Comparison of ENCODE assay signal across 21 cellular contexts in the genomic region with DNA sequence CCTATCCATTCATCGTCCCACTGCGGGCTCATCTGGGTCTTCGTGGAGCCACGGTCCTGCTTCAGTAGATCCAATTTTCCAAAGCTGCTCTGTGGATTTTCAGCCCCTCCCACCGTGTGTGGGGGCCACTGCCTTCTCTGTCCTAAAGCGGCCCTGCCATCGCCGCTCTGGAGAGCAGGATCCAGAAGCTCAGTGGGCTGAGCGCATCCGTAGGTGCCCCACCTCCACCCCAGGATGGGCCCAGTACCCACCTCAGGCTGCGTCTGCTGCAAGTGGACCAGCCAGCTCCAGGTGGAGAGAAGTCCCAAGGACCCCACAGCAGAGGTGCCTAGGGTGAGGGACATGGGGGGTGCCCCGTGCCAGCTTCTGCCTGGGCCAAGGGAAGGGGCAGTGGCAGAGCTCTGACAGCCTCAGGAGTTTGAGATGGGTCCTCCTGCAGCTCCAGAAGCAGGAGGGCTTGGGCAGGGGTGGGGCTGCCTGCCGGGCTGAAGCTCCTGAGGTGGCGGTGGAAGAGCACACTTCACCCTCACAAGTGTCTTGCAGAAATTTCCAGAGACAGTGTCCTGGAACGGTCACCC.
DNase-seq lines count a peak whose midpoint lies in the region; ATAC-seq and TF ChIP-seq lines count a peak whose summit lies in the region.
"Had no signal": no experiment of that assay in that cellular context is flagged by ENCODE, and none has a peak within 500 bp of the region (broad histone marks: within the 10 kb centered on the region; RNA-seq: fewer than 3 reads in every experiment).

No MANE protein-coding gene starts in this region.

- H3K4ac ChIP-seq in H9 (ENCODE audit: low read depth, low read length): no peak overlapping the region

- H3K4me3 Mint-ChIP-seq in activated naive CD4-positive, alpha-beta T cell treated with anti-CD3 and anti-CD28 coated beads for 36 hours: no peak overlapping the region
- H3K4me3 Mint-ChIP-seq in H9: no peak overlapping the region
- H3K4me3 Mint-ChIP-seq: CD8-positive, alpha-beta T cell had no signal

- H3K4me1 Mint-ChIP-seq in activated naive CD4-positive, alpha-beta T cell treated with anti-CD3 and anti-CD28 coated beads for 36 hours (ENCODE audit: low read depth): no peaks in the 10 kb centered on the region
- peaks cover under 1 to 1% of the 10 kb centered on the region in 2 experiments; a peak in 3 of 4 replicates for H3K4me1 Mint-ChIP-seq in H9

- H4K91ac ChIP-seq in H9 (ENCODE audit: insufficient read length, low read depth, low read length): no peak overlapping the region

- H3K36me3 ChIP-seq in lower lobe of right lung: no peaks in the 10 kb centered on the region
- H3K36me3 ChIP-seq: BLaER1, MG63, Peyer's patch, SJSA1 had no signal

- no CpG with 5 or more reads among the region's 15 CpGs for WGBS in H9 (ENCODE audit: extremely low coverage, insufficient read length, low lambda C conversion rate)

- CTCF ChIA-PET in activated naive CD4-positive, alpha-beta T cell treated with anti-CD3 and anti-CD28 coated beads for 36 hours (lab: Charles Lee): no interaction called here

- no peak overlapping the region for H3K56ac ChIP-seq in H9 (ENCODE audit: insufficient read length, low read depth, low read length)

- no peak overlapping the region for H2BK5ac ChIP-seq in H9 (ENCODE audit: insufficient read length, low read length)

- H3K27me3 ChIP-seq in lower lobe of right lung (ENCODE audit: low read depth): no peaks in the 10 kb centered on the region
- H3K27me3 ChIP-seq in H9 (ENCODE audit: insufficient read depth, low read length): no peaks in the 10 kb centered on the region
- H3K27me3 ChIP-seq: BLaER1, MG63, Peyer's patch, SJSA1 had no signal

- no peak for TF ChIP-seq CTCF in lower lobe of right lung (IDR thresholded peaks at IDR 0.05)
- no peak for TF ChIP-seq CTCF in H9 (conservative IDR thresholded peaks at IDR 0.05)

- H3T11ph ChIP-seq in H9 (ENCODE audit: low read length): no peak overlapping the region

- no peaks in the 10 kb centered on the region for H3K79me1 ChIP-seq in H9 (ENCODE audit: insufficient read depth, low read depth, low read length, poor library complexity, severe bottlenecking)

- no peaks in the 10 kb centered on the region for H3K79me2 ChIP-seq in H9 (ENCODE audit: insufficient read depth, low read length)

- H3K4me3 ChIP-seq in lower lobe of right lung: no peak overlapping the region
- H3K4me3 ChIP-seq: BLaER1, K562, MG63, Peyer's patch, SJSA1 had no signal

- no peak overlapping the region for H3K18ac ChIP-seq in H9 (ENCODE audit: insufficient read length, low read depth, low read length)

- no peak overlapping the region for H3K4me2 ChIP-seq in H9 (ENCODE audit: insufficient read depth, insufficient read length, low read length)

- no peak overlapping the region for H3K9ac ChIP-seq in H9 (ENCODE audit: extremely low read depth, insufficient read length, low read length)
- H3K9ac ChIP-seq: BLaER1 had no signal

- no peak overlapping the region for H3K23ac ChIP-seq in H9 (ENCODE audit: insufficient read length, low read depth, low read length)

- H3K27ac ChIP-seq in lower lobe of right lung: no peak overlapping the region
- H3K27ac ChIP-seq in H9 (ENCODE audit: insufficient read length, low read depth, low read length): no peak overlapping the region
- H3K27ac ChIP-seq: Peyer's patch, SJSA1 had no signal

- H3K27ac Mint-ChIP-seq in activated naive CD4-positive, alpha-beta T cell treated with anti-CD3 and anti-CD28 coated beads for 36 hours: no peak overlapping the region
- no peak overlapping the region for H3K27ac Mint-ChIP-seq in H9
- H3K27ac Mint-ChIP-seq: CD8-positive, alpha-beta T cell had no signal

- no peak for ATAC-seq in lower lobe of right lung
- ATAC-seq in HG02623 (IDR thresholded peaks at IDR 0.05; ENCODE audit: unreplicated experiment): no peak
- ATAC-seq: CD8-positive, alpha-beta T cell had no signal

- H3K27me3 Mint-ChIP-seq in activated naive CD4-positive, alpha-beta T cell treated with anti-CD3 and anti-CD28 coated beads for 36 hours (ENCODE audit: low read depth): no peaks in the 10 kb centered on the region
- no peaks in the 10 kb centered on the region for H3K27me3 Mint-ChIP-seq in H9 (ENCODE audit: low read depth)

- no peaks in the 10 kb centered on the region for H3K9me3 Mint-ChIP-seq in activated naive CD4-positive, alpha-beta T cell treated with anti-CD3 and anti-CD28 coated beads for 36 hours
- H3K9me3 Mint-ChIP-seq in H9: no peaks in the 10 kb centered on the region
- H3K9me3 Mint-ChIP-seq: CD8-positive, alpha-beta T cell had no signal

- no peak overlapping the region for H2AK5ac ChIP-seq in H9 (ENCODE audit: insufficient read length, low read length)

- intact Hi-C loops in activated naive CD4-positive, alpha-beta T cell treated with anti-CD3 and anti-CD28 coated beads for 36 hours (cut with micrococcal nuclease): no loop called here
- intact Hi-C loops in lower lobe of right lung (cut with DNase I): no loop called here

- peaks cover 8% of the 10 kb centered on the region for H3K4me1 ChIP-seq in lower lobe of right lung
- no peaks in the 10 kb centered on the region for H3K4me1 ChIP-seq in H9 (ENCODE audit: insufficient read depth, low read length)
- H3K4me1 ChIP-seq: SJSA1 had no signal

- H3K23me2 ChIP-seq in H9 (ENCODE audit: insufficient read length, low read depth, low read length, poor library complexity, severe bottlenecking): no peaks in the 10 kb centered on the region

- no peak overlapping the region for H2BK120ac ChIP-seq in H9 (ENCODE audit: low read depth, low read length, poor library complexity, severe bottlenecking)

- H4K8ac ChIP-seq in H9 (replicated peaks; ENCODE audit: insufficient read length, low read depth, low read length): no peak overlapping the region

- no peak overlapping the region for H2AFZ ChIP-seq in H9 (ENCODE audit: low read length)

- no peaks in the 10 kb centered on the region for H3K9me3 ChIP-seq in lower lobe of right lung
- H3K9me3 ChIP-seq in H9 (ENCODE audit: control insufficient read depth, low read depth, low read length): no peaks in the 10 kb centered on the region
- H3K9me3 ChIP-seq: BLaER1, MG63, Peyer's patch, SJSA1 had no signal

- peak; percentile 3 for DNase-seq in activated naive CD4-positive, alpha-beta T cell treated with anti-CD3 and anti-CD28 coated beads, Interleukin-2, amount 50 U/mL, for 16 hours
- DNase-seq in activated naive CD4-positive, alpha-beta T cell treated with anti-CD3 and anti-CD28 coated beads for 36 hours: no peak
- DNase-seq in ecto neural progenitor cell (ENCODE audit: low spot score): peak; percentile 41
- DNase-seq in lower lobe of right lung: peak; percentile 23
- no peak for DNase-seq in cerebellar cortex (ENCODE audit: low spot score)
- DNase-seq in H9: no peak
- DNase-seq: DMS53, GF-D8, MG63, NCI-H1417, NCI-H1694 treated with DMSO at 0.1 percent for 48 hours, NCI-H2081 treated with DMSO at 0.1 percent for 48 hours, NCI-H2171 treated with DMSO at 0.1 percent for 48 hours, NCI-H446, NCI-H526, Peyer's patch had no signal

- H3K36me3 Mint-ChIP-seq in activated naive CD4-positive, alpha-beta T cell treated with anti-CD3 and anti-CD28 coated beads for 36 hours (ENCODE audit: low read depth): no peaks in the 10 kb centered on the region
- H3K36me3 Mint-ChIP-seq in H9 (ENCODE audit: insufficient read depth in 1 of 3, low read depth in 3 of 3): no peaks in the 10 kb centered on the region
- H3K36me3 Mint-ChIP-seq: CD8-positive, alpha-beta T cell had no signal

- no peak overlapping the region for H2BK20ac ChIP-seq in H9 (ENCODE audit: low read depth, low read length, poor library complexity, severe bottlenecking)

- no peaks in the 10 kb centered on the region for H4K20me1 ChIP-seq in H9 (ENCODE audit: control insufficient read depth, insufficient read depth, insufficient read length)
- H4K20me1 ChIP-seq: BLaER1 had no signal

- no peak overlapping the region for H3K14ac ChIP-seq in H9 (ENCODE audit: insufficient read depth, low read length)

- no peak overlapping the region for H2BK12ac ChIP-seq in H9 (ENCODE audit: insufficient read length, low read depth, low read length)

- no peak overlapping the region for H2BK15ac ChIP-seq in H9 (ENCODE audit: low read depth, low read length)

- H4K5ac ChIP-seq in H9 (ENCODE audit: insufficient read length, low read depth, low read length): no peak overlapping the region

Comparison
In these comparisons a context has a peak if more than half of its experiments do, and no peak if none do; other contexts are left out.
1. DNase-seq: peak in activated naive CD4-positive, alpha-beta T cell treated with anti-CD3 and anti-CD28 coated beads, Interleukin-2, amount 50 U/mL, for 16 hours (single experiment), ecto neural progenitor cell (single experiment) and lower lobe of right lung (single experiment); none in activated naive CD4-positive, alpha-beta T cell treated with anti-CD3 and anti-CD28 coated beads for 36 hours (single experiment), cerebellar cortex (single experiment) and H9 (single experiment).